Comparison of ENCODE assay signal across 13 cellular contexts in genomic region chr1:110067957-110068645, GRCh38. TPM values are rescaled to one million over a fixed set of nuclear protein-coding genes. Genes with fewer than 3 reads are reported as not detected.
DNase-seq lines count a peak whose midpoint lies in the region; ATAC-seq, FAIRE-seq and TF ChIP-seq lines count a peak whose summit lies in the region.
"Had no signal": no experiment of that assay in that cellular context is flagged by ENCODE, and none has a peak within 500 bp of the region (broad histone marks: within the 10 kb centered on the region; RNA-seq: fewer than 3 reads in every experiment).

No MANE protein-coding gene starts in this region.

- H3K4me1 ChIP-seq in spleen (peaks cover 23 to 45% (median 32%) of the 10 kb centered on the region in 6 donors), small intestine (ENCODE audit: control insufficient read depth in 2 of 2, insufficient read depth in 1 of 2, low read depth in 1 of 2, low read length in 1 of 2) (peaks cover 0 to 3% of the 10 kb centered on the region in 2 donors), lower lobe of right lung (peaks cover 27% of the 10 kb centered on the region)

- CTCF ChIA-PET in activated CD4-positive, alpha-beta T cell treated with anti-CD3 and anti-CD28 coated beads for 36 hours (lab: Charles Lee), result interaction anchor here (0.8 to 1.5 kb wide), 5 partner anchors 8 to 1690 kb away, joined by 3 to 5 read pairs (median 4); no protein-coding TSS in a partner anchor

- H3K27me3 ChIP-seq in spleen (replicated peaks in 1 of 7) (peaks cover 20 to 82% (median 63%) of the 10 kb centered on the region in 7 donors), small intestine (ENCODE audit: control insufficient read depth in 2 of 2, insufficient read depth in 2 of 2, low read length in 2 of 2) (peaks cover 13 to 57% of the 10 kb centered on the region in 2 donors), lower lobe of right lung (ENCODE audit: low read depth) (peaks cover 66% of the 10 kb centered on the region)

- H3K36me3 ChIP-seq in spleen (peaks cover 0 to 4% (median 0%) of the 10 kb centered on the region in 6 donors), small intestine (ENCODE audit: control insufficient read depth in 2 of 2, insufficient read depth in 2 of 2, low read length in 2 of 2) (no peaks in the 10 kb centered on the region), lower lobe of right lung (no peaks in the 10 kb centered on the region)

- H3K9me3 ChIP-seq in iPS-18c (ENCODE audit: control insufficient read depth, insufficient read depth, low read length), result no peaks in the 10 kb centered on the region
- H3K9me3 ChIP-seq in spleen, result no peaks in the 10 kb centered on the region
- no peaks in the 10 kb centered on the region for H3K9me3 ChIP-seq in small intestine (ENCODE audit: control insufficient read depth, low read depth)
- H3K9me3 ChIP-seq in lower lobe of right lung, result no peaks in the 10 kb centered on the region

- H3K36me3 Mint-ChIP-seq in activated CD4-positive, alpha-beta T cell treated with anti-CD3 and anti-CD28 coated beads for 36 hours (ENCODE audit: low read depth), result no peaks in the 10 kb centered on the region
- H3K36me3 Mint-ChIP-seq in activated T-helper 1 cell treated with anti-CD3 and anti-CD28 coated beads, Interleukin-12 subunit alpha, Interleukin-12 subunit beta, Interleukin-2, Interleukin-4 antibody, amounts not matched to agents 30 ng/mL and 10 ng/mL and 1 ng/mL, durations not matched to agents 14 hours and 24 hours and 36 hours (ENCODE audit: low read depth), result peaks cover 7% of the 10 kb centered on the region

- TF ChIP-seq CTCF in spleen (IDR thresholded peaks at IDR 0.05 in 8 of 11, conservative IDR thresholded peaks at IDR 0.05 in 3 of 11), result no peak
- no peak for TF ChIP-seq CTCF in lower lobe of right lung (IDR thresholded peaks at IDR 0.05)

- intact Hi-C loops in activated CD4-positive, alpha-beta T cell treated with anti-CD3 and anti-CD28 coated beads for 36 hours (cut with DNase I, micrococcal nuclease), result loop anchor here (1.0 to 2.0 kb wide), 2 partner anchors 15 to 16 kb away; no protein-coding TSS in a partner anchor
- intact Hi-C loops in activated T-helper 1 cell treated with anti-CD3 and anti-CD28 coated beads, Interleukin-12 subunit alpha, Interleukin-12 subunit beta, Interleukin-2, Interleukin-4 antibody, amounts not matched to agents 30 ng/mL and 10 ng/mL and 1 ng/mL, durations not matched to agents 14 hours and 24 hours and 36 hours (cut with micrococcal nuclease), result no loop called here
- intact Hi-C loops in spleen (cut with DNase I; ENCODE audit: low total_unique reads) (no loop called here), lower lobe of right lung (cut with DNase I) (no loop called here)

- H3K27ac Mint-ChIP-seq in activated CD4-positive, alpha-beta T cell treated with anti-CD3 and anti-CD28 coated beads for 36 hours, result no peak overlapping the region
- peak overlapping the region; percentile 85 for H3K27ac Mint-ChIP-seq in activated T-helper 1 cell treated with anti-CD3 and anti-CD28 coated beads, Interleukin-12 subunit alpha, Interleukin-12 subunit beta, Interleukin-2, Interleukin-4 antibody, amounts not matched to agents 30 ng/mL and 10 ng/mL and 1 ng/mL, durations not matched to agents 14 hours and 24 hours and 36 hours

- POLR2A ChIA-PET in activated CD4-positive, alpha-beta T cell treated with anti-CD3 and anti-CD28 coated beads for 36 hours (lab: Charles Lee), result no interaction called here

- peak overlapping the region; percentile 15 for H3K4me3 Mint-ChIP-seq in activated CD4-positive, alpha-beta T cell treated with anti-CD3 and anti-CD28 coated beads for 36 hours
- peak overlapping the region; percentile 53 for H3K4me3 Mint-ChIP-seq in activated T-helper 1 cell treated with anti-CD3 and anti-CD28 coated beads, Interleukin-12 subunit alpha, Interleukin-12 subunit beta, Interleukin-2, Interleukin-4 antibody, amounts not matched to agents 30 ng/mL and 10 ng/mL and 1 ng/mL, durations not matched to agents 14 hours and 24 hours and 36 hours

- no peak overlapping the region for H3K27ac ChIP-seq in spleen
- no peak overlapping the region for H3K27ac ChIP-seq in small intestine (ENCODE audit: low read depth in 1 of 2, low read length in 1 of 2)
- no peak overlapping the region for H3K27ac ChIP-seq in lower lobe of right lung

- DNase-seq in activated CD4-positive, alpha-beta T cell treated with anti-CD3 and anti-CD28 coated beads for 36 hours, result peak; percentile 28
- no peak for DNase-seq in activated CD4-positive, alpha-beta T cell treated with anti-CD3 and anti-CD28 coated beads for 4 hours
- DNase-seq in activated T-helper 1 cell treated with anti-CD3 and anti-CD28 coated beads, Interleukin-12 subunit alpha, Interleukin-12 subunit beta, Interleukin-2, Interleukin-4 antibody, amounts not matched to agents 30 ng/mL and 10 ng/mL and 1 ng/mL, durations not matched to agents 14 hours and 24 hours and 36 hours (ENCODE audit: low spot score), result no peak
- peak; percentile 75 for DNase-seq in spleen
- no peak for DNase-seq in small intestine
- DNase-seq in NAMALWA (ENCODE audit: low spot score), result no peak
- DNase-seq in lower lobe of right lung, result no peak
- DNase-seq: MM.1S; stimulated activated CD4-positive, alpha-beta T cell treated with anti-CD3 and anti-CD28 coated beads, Interleukin-1b, Interleukin-23, amount 100 ng/mL, for 48 hours had no signal

- peak overlapping the region; percentile 34; the same call in 1 of the 2 replicates for H3K4me3 ChIP-seq in iPS-18c (ENCODE audit: insufficient read depth, low read depth, low read length)
- peak overlapping the region in 5 of 8 donors; percentile 1 to 59 (median 25) for H3K4me3 ChIP-seq in spleen
- no peak overlapping the region for H3K4me3 ChIP-seq in small intestine (ENCODE audit: low read depth in 1 of 2, low read length in 2 of 2)
- no peak overlapping the region for H3K4me3 ChIP-seq in lower lobe of right lung

- WGBS in spleen, 5 donors, result 5 to 15% (median 9%) methylated on average over 18 to 61 of the region's 61 CpGs
- WGBS in small intestine, 3 donors, result 3 to 9% (median 9%) methylated on average over 60 to 61 of the region's 61 CpGs

- no peak for FAIRE-seq in small intestine (lab: Jason Lieb, UNC)
- FAIRE-seq: A204.1 had no signal

- TF ChIP-seq POLR2A in spleen (IDR thresholded peaks at IDR 0.05), result no peak

- peaks cover 17% of the 10 kb centered on the region for H3K4me1 Mint-ChIP-seq in activated CD4-positive, alpha-beta T cell treated with anti-CD3 and anti-CD28 coated beads for 36 hours
- peaks cover 12% of the 10 kb centered on the region for H3K4me1 Mint-ChIP-seq in activated T-helper 1 cell treated with anti-CD3 and anti-CD28 coated beads, Interleukin-12 subunit alpha, Interleukin-12 subunit beta, Interleukin-2, Interleukin-4 antibody, amounts not matched to agents 30 ng/mL and 10 ng/mL and 1 ng/mL, durations not matched to agents 14 hours and 24 hours and 36 hours (ENCODE audit: low read depth)

- H3K9me3 Mint-ChIP-seq in activated CD4-positive, alpha-beta T cell treated with anti-CD3 and anti-CD28 coated beads for 36 hours (ENCODE audit: low read depth), result no peaks in the 10 kb centered on the region
- no peaks in the 10 kb centered on the region for H3K9me3 Mint-ChIP-seq in activated T-helper 1 cell treated with anti-CD3 and anti-CD28 coated beads, Interleukin-12 subunit alpha, Interleukin-12 subunit beta, Interleukin-2, Interleukin-4 antibody, amounts not matched to agents 30 ng/mL and 10 ng/mL and 1 ng/mL, durations not matched to agents 14 hours and 24 hours and 36 hours

- peak; percentile 11 for ATAC-seq in activated CD4-positive, alpha-beta T cell treated with anti-CD3 and anti-CD28 coated beads for 36 hours
- ATAC-seq in lower lobe of right lung, result no peak
- ATAC-seq: esophagus mucosa had no signal

- H3K27me3 Mint-ChIP-seq in activated CD4-positive, alpha-beta T cell treated with anti-CD3 and anti-CD28 coated beads for 36 hours, result peaks cover 53% of the 10 kb centered on the region
- H3K27me3 Mint-ChIP-seq in activated T-helper 1 cell treated with anti-CD3 and anti-CD28 coated beads, Interleukin-12 subunit alpha, Interleukin-12 subunit beta, Interleukin-2, Interleukin-4 antibody, amounts not matched to agents 30 ng/mL and 10 ng/mL and 1 ng/mL, durations not matched to agents 14 hours and 24 hours and 36 hours (ENCODE audit: insufficient read depth), result peaks cover 57% of the 10 kb centered on the region

RNA-seq across cellular contexts. Expression of gene ALX3, which starts 2.4 kb away (rescaled TPM):
- total RNA-seq in activated CD4-positive, alpha-beta T cell treated with anti-CD3 and anti-CD28 coated beads for 36 hours, result not detected
- total RNA-seq in activated T-helper 1 cell treated with anti-CD3 and anti-CD28 coated beads, Interleukin-12 subunit alpha, Interleukin-12 subunit beta, Interleukin-2, Interleukin-4 antibody, amounts not matched to agents 30 ng/mL and 10 ng/mL and 1 ng/mL, durations not matched to agents 14 hours and 24 hours and 36 hours, result not detected in 2 replicates
- not detected for total RNA-seq in spleen
- under 1 TPM in 2 of 3 donors, not detected in 1; 0.10 to 0.12 TPM for polyA plus RNA-seq in spleen
- under 1 TPM in 1 of 3 donors, not detected in 2; 0.09 TPM for polyA plus RNA-seq in small intestine
- not detected for total RNA-seq in lower lobe of right lung
- total RNA-seq: esophagus mucosa, ureter had no signal

RNA-seq across cellular contexts. Expression of gene STRIP1, which starts 33.7 kb away (rescaled TPM):
- total RNA-seq in activated CD4-positive, alpha-beta T cell treated with anti-CD3 and anti-CD28 coated beads for 36 hours, result 10 to 100 TPM; 20.7 to 21.5 TPM
- 41.5 and 43.7 TPM in 2 replicates for total RNA-seq in activated T-helper 1 cell treated with anti-CD3 and anti-CD28 coated beads, Interleukin-12 subunit alpha, Interleukin-12 subunit beta, Interleukin-2, Interleukin-4 antibody, amounts not matched to agents 30 ng/mL and 10 ng/mL and 1 ng/mL, durations not matched to agents 14 hours and 24 hours and 36 hours
- total RNA-seq in spleen (10 to 100 TPM; 46.0 to 98.7 (median 61.6) TPM), lower lobe of right lung (36.5 TPM)
- polyA plus RNA-seq in spleen (10 to 100 TPM; 11.8 to 25.6 (median 17.2) TPM), small intestine (10 to 100 TPM; 15.1 to 18.3 (median 18.3) TPM)

RNA-seq across cellular contexts. Expression of gene UBL4B, which starts 44.1 kb away (rescaled TPM):
- not detected for total RNA-seq in activated CD4-positive, alpha-beta T cell treated with anti-CD3 and anti-CD28 coated beads for 36 hours
- not detected in 2 replicates for total RNA-seq in activated T-helper 1 cell treated with anti-CD3 and anti-CD28 coated beads, Interleukin-12 subunit alpha, Interleukin-12 subunit beta, Interleukin-2, Interleukin-4 antibody, amounts not matched to agents 30 ng/mL and 10 ng/mL and 1 ng/mL, durations not matched to agents 14 hours and 24 hours and 36 hours
- total RNA-seq in spleen, result not detected
- polyA plus RNA-seq in spleen, result not detected
- polyA plus RNA-seq in small intestine, result not detected
- not detected for total RNA-seq in lower lobe of right lung
- total RNA-seq: esophagus mucosa, ureter had no signal

Comparison
In these comparisons a context has a peak if more than half of its experiments do, and no peak if none do; other contexts are left out.
1. DNase-seq: peak in activated CD4-positive, alpha-beta T cell treated with anti-CD3 and anti-CD28 coated beads for 36 hours (single experiment) and spleen (single experiment); none in activated CD4-positive, alpha-beta T cell treated with anti-CD3 and anti-CD28 coated beads for 4 hours (0 of 2), activated T-helper 1 cell treated with anti-CD3 and anti-CD28 coated beads, Interleukin-12 subunit alpha, Interleukin-12 subunit beta, Interleukin-2, Interleukin-4 antibody, amounts not matched to agents 30 ng/mL and 10 ng/mL and 1 ng/mL, durations not matched to agents 14 hours and 24 hours and 36 hours (single experiment), small intestine (single experiment), NAMALWA (single experiment) and lower lobe of right lung (single experiment).
2. H3K4me3 ChIP-seq: peak in iPS-18c (single experiment) and spleen (5 of 8); none in small intestine (0 of 2) and lower lobe of right lung (single experiment).
3. intact Hi-C loops: an anchor here in activated CD4-positive, alpha-beta T cell treated with anti-CD3 and anti-CD28 coated beads for 36 hours (1.0 to 2.0 kb wide); none called in activated T-helper 1 cell treated with anti-CD3 and anti-CD28 coated beads, Interleukin-12 subunit alpha, Interleukin-12 subunit beta, Interleukin-2, Interleukin-4 antibody, amounts not matched to agents 30 ng/mL and 10 ng/mL and 1 ng/mL, durations not matched to agents 14 hours and 24 hours and 36 hours, spleen and lower lobe of right lung.